ENCODE assay signal across 8 cellular contexts in the genomic region with DNA sequence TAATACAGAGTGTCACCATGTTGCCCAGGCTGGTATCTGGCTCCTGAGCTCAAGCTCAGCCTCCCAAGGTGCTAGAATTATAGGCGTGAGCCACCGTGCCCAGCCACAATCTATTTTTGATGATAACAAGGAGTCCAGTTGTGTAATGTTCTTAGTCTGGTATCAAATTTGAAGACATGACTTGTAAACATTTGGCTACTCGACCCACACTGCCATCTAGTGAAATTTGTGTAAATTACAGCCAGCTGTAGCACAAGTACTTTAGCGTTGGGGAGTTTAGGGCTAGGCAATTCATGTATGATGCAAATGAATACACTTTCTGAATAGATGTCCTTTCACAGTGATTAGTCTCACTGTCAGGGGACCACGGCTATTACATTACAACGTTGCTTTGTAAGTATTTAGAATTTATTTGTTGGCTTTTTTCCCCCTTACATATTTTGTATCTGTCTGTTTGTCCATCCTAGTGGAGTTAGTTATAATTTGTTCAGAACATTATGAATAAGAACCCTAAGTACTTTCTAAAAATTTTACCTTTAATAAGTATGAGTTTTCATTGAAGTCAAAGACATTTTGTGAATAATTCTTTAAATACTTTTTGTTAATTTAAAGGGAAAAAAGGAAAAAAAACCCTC.
A peak's percentile ranks its signal among the peaks of the same experiment; 100 is the strongest.
DNase-seq lines count a peak whose midpoint lies in the region; ATAC-seq, FAIRE-seq and TF ChIP-seq lines count a peak whose summit lies in the region.

No MANE protein-coding gene starts in this region.

- H3K4me3 Mint-ChIP-seq in activated CD4-positive, alpha-beta memory T cell treated with anti-CD3 and anti-CD28 coated beads, Interleukin-2, amount 10 ng/mL, durations not matched to agents 7 days and 5 days = no peak overlapping the region

- H3K79me2 ChIP-seq in endothelial cell of umbilical vein (ENCODE audit: control insufficient read depth, insufficient read depth, low read length) = no peaks in the 10 kb centered on the region

- no peaks in the 10 kb centered on the region for H3K9me3 ChIP-seq in endothelial cell of umbilical vein (replicated peaks; ENCODE audit: control insufficient read depth, insufficient read depth, low read length)

- no peaks in the 10 kb centered on the region for H3K4me1 ChIP-seq in endothelial cell of umbilical vein (ENCODE audit: control insufficient read depth, extremely low read depth, insufficient read depth, low read length)

- H3K9me1 ChIP-seq in endothelial cell of umbilical vein (replicated peaks; ENCODE audit: control insufficient read depth, extremely low read depth, insufficient read depth, low read length) = no peaks in the 10 kb centered on the region

- TF ChIP-seq POLR2A in endothelial cell of umbilical vein (IDR thresholded peaks at IDR 0.05; ENCODE audit: low read depth, low read length) = no peak

- no peak overlapping the region for H3K27ac Mint-ChIP-seq in activated CD4-positive, alpha-beta memory T cell treated with anti-CD3 and anti-CD28 coated beads, Interleukin-2, amount 10 ng/mL, durations not matched to agents 7 days and 5 days

- no peak overlapping the region for H3K4me3 ChIP-seq in endothelial cell of umbilical vein (replicated peaks in 1 of 3; ENCODE audit: insufficient read depth in 1 of 3, low read depth in 1 of 3, low read length in 3 of 3)

- dilution Hi-C loops in endothelial cell of umbilical vein (cut with MboI; ENCODE audit: extremely low pct_ligation_motif_present, low sequenced_read_pairs) = no loop called here

- H3K9me3 Mint-ChIP-seq in activated CD4-positive, alpha-beta memory T cell treated with anti-CD3 and anti-CD28 coated beads, Interleukin-2, amount 10 ng/mL, durations not matched to agents 7 days and 5 days = no peaks in the 10 kb centered on the region

- peak; percentile 97 for FAIRE-seq in endothelial cell of umbilical vein (lab: Jason Lieb, UNC)

- CTCF ChIA-PET in activated CD4-positive, alpha-beta memory T cell treated with anti-CD3 and anti-CD28 coated beads, Interleukin-2, amount 10 ng/mL, durations not matched to agents 7 days and 5 days (lab: Charles Lee) = interaction anchor here (0.6 to 4.1 kb wide), 16 partner anchors 8 to 416 kb away, joined by 3 to 21 read pairs (median 4); no protein-coding TSS in a partner anchor
- CTCF ChIA-PET in endothelial cell of umbilical vein (lab: Charles Lee) = interaction anchor here (0.7 to 4.4 kb wide), 18 partner anchors 10 to 416 kb away, joined by 3 to 57 read pairs (median 4); no protein-coding TSS in a partner anchor

- H2AFZ ChIP-seq in endothelial cell of umbilical vein (ENCODE audit: low read depth, low read length) = no peak overlapping the region

- no TSS peak for BruUV-seq in endothelial cell of umbilical vein (replicated peaks; lab: Mats Ljungman, UMichigan)

- no peak overlapping the region for H3K9ac ChIP-seq in endothelial cell of umbilical vein (replicated peaks; ENCODE audit: extremely low read depth, insufficient read depth, low read length)

- ATAC-seq in GM21367 (IDR thresholded peaks at IDR 0.05; ENCODE audit: unreplicated experiment) (peak; percentile 98), HG03575 (IDR thresholded peaks at IDR 0.05; ENCODE audit: extremely low read depth, insufficient number of reproducible peaks, low FRiP score, unreplicated experiment) (peak; percentile 84)

- no peaks in the 10 kb centered on the region for H4K20me1 ChIP-seq in endothelial cell of umbilical vein (replicated peaks; ENCODE audit: control insufficient read depth, extremely low read depth, insufficient read depth, low read length)

- H3K36me3 ChIP-seq in endothelial cell of umbilical vein (ENCODE audit: control insufficient read depth in 2 of 2, extremely low read depth in 1 of 2, insufficient read depth in 2 of 2, low read length in 2 of 2) = no peaks in the 10 kb centered on the region

- H3K4me2 ChIP-seq in endothelial cell of umbilical vein (ENCODE audit: insufficient read depth, low read length) = no peak overlapping the region

- H3K36me3 Mint-ChIP-seq in activated CD4-positive, alpha-beta memory T cell treated with anti-CD3 and anti-CD28 coated beads, Interleukin-2, amount 10 ng/mL, durations not matched to agents 7 days and 5 days (ENCODE audit: low read depth) = no peaks in the 10 kb centered on the region

- no peaks in the 10 kb centered on the region for H3K4me1 Mint-ChIP-seq in activated CD4-positive, alpha-beta memory T cell treated with anti-CD3 and anti-CD28 coated beads, Interleukin-2, amount 10 ng/mL, durations not matched to agents 7 days and 5 days

- POLR2A ChIA-PET in activated CD4-positive, alpha-beta memory T cell treated with anti-CD3 and anti-CD28 coated beads, Interleukin-2, amount 10 ng/mL, durations not matched to agents 7 days and 5 days (lab: Charles Lee) = no interaction called here
- POLR2A ChIA-PET in endothelial cell of umbilical vein (lab: Charles Lee) = no interaction called here

- intact Hi-C loops in endothelial cell of umbilical vein (cut with micrococcal nuclease) = loop anchor here (1.0 to 10.0 kb wide), 6 partner anchors 158 to 416 kb away; a partner anchor contains a TSS

- peak; percentile 75 for DNase-seq in DMS114 treated with DMSO at 0.1 percent for 48 hours (lab: John Stamatoyannopoulos, UW; ENCODE audit: unreplicated experiment)
- DNase-seq in NCI-H82 treated with DMSO at 0.1 percent for 48 hours (lab: John Stamatoyannopoulos, UW; ENCODE audit: unreplicated experiment) = peak; percentile 40
- DNase-seq in activated CD4-positive, alpha-beta memory T cell treated with anti-CD3 and anti-CD28 coated beads, Interleukin-2, amount 10 ng/mL, durations not matched to agents 7 days and 5 days = peak; percentile 53
- peak; percentile 81 for DNase-seq in endothelial cell of umbilical vein (ENCODE audit: low read depth, low spot score)
- peak; percentile 89 for DNase-seq in myocyte (ENCODE audit: low read depth)
- DNase-seq in stimulated activated naive CD4-positive, alpha-beta T cell treated with Interleukin-2 at 50 U/mL for 16 hours (lab: John Stamatoyannopoulos, UW) = peak; percentile 30

- peak; percentile 58 to 64 for TF ChIP-seq CTCF in endothelial cell of umbilical vein (IDR thresholded peaks at IDR 0.05; ENCODE audit: extremely low read depth in 1 of 2, insufficient read depth in 1 of 2, low read depth in 1 of 2, low read length in 2 of 2)

- peaks cover 26% of the 10 kb centered on the region for H3K27me3 Mint-ChIP-seq in activated CD4-positive, alpha-beta memory T cell treated with anti-CD3 and anti-CD28 coated beads, Interleukin-2, amount 10 ng/mL, durations not matched to agents 7 days and 5 days

- H3K27me3 ChIP-seq in endothelial cell of umbilical vein (ENCODE audit: control insufficient read depth in 2 of 2, insufficient read depth in 2 of 2, low read length in 2 of 2) = peaks cover 12 to 20% of the 10 kb centered on the region in 2 experiments

- no peak overlapping the region for H3K27ac ChIP-seq in endothelial cell of umbilical vein (ENCODE audit: insufficient read depth, low read depth, low read length)

TF ChIP-seq in endothelial cell of umbilical vein, 7 proteins besides CTCF, POLR2A, EP300 and RAD21:
- TF ChIP-seq GATA2 (IDR thresholded peaks at IDR 0.05; ENCODE audit: insufficient read depth, insufficient read length, low read depth, low read length) = no peak
- no peak for TF ChIP-seq JUN (IDR thresholded peaks at IDR 0.05; ENCODE audit: borderline replicate concordance, insufficient read depth, insufficient read length, low read depth)
- TF ChIP-seq MYC (IDR thresholded peaks at IDR 0.05; ENCODE audit: low read depth, low read length) = no peak
- TF ChIP-seq POLR2AphosphoS5 (IDR thresholded peaks at IDR 0.05; ENCODE audit: insufficient read depth, low read depth, low read length) = no peak
- TF ChIP-seq EZH2 (IDR thresholded peaks at IDR 0.05; ENCODE audit: borderline replicate concordance, low read depth, low read length, severe bottlenecking) = no peak
- no peak for TF ChIP-seq FOS (IDR thresholded peaks at IDR 0.05; ENCODE audit: borderline replicate concordance, insufficient read depth, low read length)
- TF ChIP-seq, protein P1, sequence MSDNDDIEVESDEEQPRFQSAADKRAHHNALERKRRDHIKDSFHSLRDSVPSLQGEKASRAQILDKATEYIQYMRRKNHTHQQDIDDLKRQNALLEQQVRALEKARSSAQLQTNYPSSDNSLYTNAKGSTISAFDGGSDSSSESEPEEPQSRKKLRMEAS (IDR thresholded peaks at IDR 0.05; ENCODE audit: insufficient read depth, insufficient read length) = no peak

Comparison
In these comparisons a context has a peak if more than half of its experiments do, and no peak if none do; other contexts are left out.
1. DNase-seq: peak in every context shown above with its lines; median percentile 89 in myocyte; 81 in endothelial cell of umbilical vein; 75 in DMS114 treated with DMSO at 0.1 percent for 48 hours; 53 in activated CD4-positive, alpha-beta memory T cell treated with anti-CD3 and anti-CD28 coated beads, Interleukin-2, amount 10 ng/mL, durations not matched to agents 7 days and 5 days; 40 in NCI-H82 treated with DMSO at 0.1 percent for 48 hours; 30 in stimulated activated naive CD4-positive, alpha-beta T cell treated with Interleukin-2 at 50 U/mL for 16 hours.